ENCODE assay signal across 9 cellular contexts in genomic region chr6:24907959-24908358, GRCh38. TPM values are rescaled to one million over a fixed set of nuclear protein-coding genes. Genes with fewer than 3 reads are reported as not detected.
DNase-seq lines count a peak whose midpoint lies in the region; ATAC-seq, FAIRE-seq and TF ChIP-seq lines count a peak whose summit lies in the region.
"Had no signal": no experiment of that assay in that cellular context is flagged by ENCODE, and none has a peak within 500 bp of the region (broad histone marks: within the 10 kb centered on the region; RNA-seq: fewer than 3 reads in every experiment).

No MANE protein-coding gene starts in this region.

- no peak for TF ChIP-seq POLR2A in GM12891 (IDR thresholded peaks at IDR 0.05; ENCODE audit: low read depth, low read length)

- H3K4me1 ChIP-seq in adipocyte (ENCODE audit: control insufficient read depth, insufficient read depth, low read length): peaks cover 61% of the 10 kb centered on the region
- H3K4me1 ChIP-seq in psoas muscle: peaks cover 50% of the 10 kb centered on the region
- H3K4me1 ChIP-seq in kidney (ENCODE audit: control insufficient read depth in 1 of 2, insufficient read depth in 1 of 2, low read depth in 1 of 2, low read length in 2 of 2): peaks cover 6 to 14% of the 10 kb centered on the region in 2 donors

- peak overlapping the region; percentile 97 for H3K9ac ChIP-seq in adipocyte (ENCODE audit: low read length)
- no peak overlapping the region for H3K9ac ChIP-seq in kidney (ENCODE audit: low read length in 2 of 2)

- H3K9me3 ChIP-seq in adipocyte (ENCODE audit: control insufficient read depth, low read length): peaks cover 2% of the 10 kb centered on the region
- no peaks in the 10 kb centered on the region for H3K9me3 ChIP-seq in psoas muscle
- H3K9me3 ChIP-seq in kidney (ENCODE audit: control insufficient read depth in 1 of 2, low read length in 2 of 2): peaks cover 0 to 3% of the 10 kb centered on the region in 2 donors

- H3K36me3 ChIP-seq in adipocyte (ENCODE audit: control insufficient read depth, insufficient read depth, low read length, severe bottlenecking) (no peaks in the 10 kb centered on the region), psoas muscle (ENCODE audit: insufficient read depth in 1 of 2, low read depth in 1 of 2) (no peaks in the 10 kb centered on the region), kidney (ENCODE audit: control insufficient read depth in 1 of 2, insufficient read depth in 2 of 2, low read length in 2 of 2) (no peaks in the 10 kb centered on the region)

- 25 to 41% (median 34%) methylated on average over 3 of the region's 3 CpGs for WGBS in psoas muscle, 3 donors

- H3K4me3 ChIP-seq in adipocyte (ENCODE audit: low read length) (peak overlapping the region; percentile 97), psoas muscle (no peak overlapping the region), kidney (ENCODE audit: low read length in 2 of 2) (no peak overlapping the region)
- H3K4me3 ChIP-seq: lung had no signal

- H3K27me3 ChIP-seq in adipocyte (replicated peaks; ENCODE audit: control insufficient read depth, insufficient read depth, low read length) (no peaks in the 10 kb centered on the region), psoas muscle (ENCODE audit: insufficient read depth in 3 of 3, low read length in 2 of 3) (no peaks in the 10 kb centered on the region)

- intact Hi-C loops in psoas muscle (cut with DNase I) (no loop called here), kidney (cut with DNase I) (no loop called here)

- DNase-seq in GM12891 (ENCODE audit: insufficient read length, low spot score) (no peak), NAMALWA (ENCODE audit: low spot score) (peak; percentile 54), adipocyte (ENCODE audit: low read depth) (no peak), psoas muscle (no peak), kidney (no peak), NCI-H446 (lab: John Stamatoyannopoulos, UW) (no peak)
- DNase-seq: stimulated activated CD4-positive, alpha-beta T cell treated with anti-CD3 and anti-CD28 coated beads, Interleukin-12 subunit alpha, Interleukin-12 subunit beta, amount 100 ng/mL, for 4 hours had no signal

- TF ChIP-seq CTCF in psoas muscle (IDR thresholded peaks at IDR 0.05): no peak
- no peak for TF ChIP-seq CTCF in kidney (IDR thresholded peaks at IDR 0.05; ENCODE audit: borderline replicate concordance, extremely low read depth, insufficient read depth)

- H3K27ac ChIP-seq in psoas muscle (peak overlapping the region; percentile 87), kidney (ENCODE audit: low read depth in 2 of 2, low read length in 2 of 2) (peak overlapping the region in 1 of 2 donors; percentile 23)

- FAIRE-seq in GM12891 (lab: Jason Lieb, UNC) (no peak), kidney (lab: Jason Lieb, UNC) (no peak)

- no peak for ATAC-seq in psoas muscle
- no peak for ATAC-seq in HG03378 (IDR thresholded peaks at IDR 0.05; ENCODE audit: unreplicated experiment)

TF ChIP-seq in GM12891, 5 proteins besides CTCF, POLR2A, EP300 and RAD21:
- TF ChIP-seq SPI1 (IDR thresholded peaks at IDR 0.05; ENCODE audit: low read depth, low read length) (peak; percentile 75), TAF1 (IDR thresholded peaks at IDR 0.05; ENCODE audit: low read depth, low read length) (no peak)

RNA-seq across cellular contexts. Expression of gene RIPOR2, which starts 27.8 kb away (rescaled TPM):
- 20.5 TPM for polyA plus RNA-seq in GM12891 (2012; ENCODE audit: low read depth, missing spikeins)
- total RNA-seq in psoas muscle (10 to 100 TPM in 1 of 4 donors, 1 to 10 TPM in 3; 4.1 to 13.2 (median 7.5) TPM), kidney (24.2 TPM)
- polyA plus RNA-seq in psoas muscle (10 to 100 TPM in 1 of 3 donors, 1 to 10 TPM in 2; 1.3 to 12.9 (median 5.8) TPM), kidney (ENCODE audit: insufficient read depth, low read depth, low replicate concordance) (1.7 TPM)
